ENCODE assay signal across 8 cellular contexts in genomic region chr11:128890543-128891409, GRCh38. TPM values are rescaled to one million over a fixed set of nuclear protein-coding genes. Genes with fewer than 3 reads are reported as not detected.
DNase-seq lines count a peak whose midpoint lies in the region; ATAC-seq and TF ChIP-seq lines count a peak whose summit lies in the region.

Gene KCNJ5, plus strand, starts transcription at chr11:128891356. Its CDS starts 19,918 bp downstream, at chr11:128911274.

- H3K27ac Mint-ChIP-seq in CD4-positive, alpha-beta T cell: no peak within 1 kb of the TSS

- no peaks in the 10 kb centered on the region for H3K36me3 ChIP-seq in brain microvascular endothelial cell (replicated peaks)
- no peaks in the 10 kb centered on the region for H3K36me3 ChIP-seq in kidney epithelial cell (ENCODE audit: control insufficient read depth, insufficient read depth, low read length)
- no peaks in the 10 kb centered on the region for H3K36me3 ChIP-seq in stomach

- CTCF ChIA-PET in CD4-positive, alpha-beta T cell (lab: Charles Lee): no interaction called here

- no peaks in the 10 kb centered on the region for H3K36me3 Mint-ChIP-seq in CD4-positive, alpha-beta T cell (ENCODE audit: low read depth)

- intact Hi-C loops in CD4-positive, alpha-beta T cell (cut with DNase I, micrococcal nuclease): no loop called here
- intact Hi-C loops in stomach (cut with DNase I; ENCODE audit: low total_unique reads): no loop called here

- H3K9me3 Mint-ChIP-seq in CD4-positive, alpha-beta T cell: no peaks in the 10 kb centered on the region

- POLR2A ChIA-PET in CD4-positive, alpha-beta T cell (lab: Charles Lee): no interaction called here

- TF ChIP-seq POLR2A in stomach (IDR thresholded peaks at IDR 0.05): no peak

- DNase-seq in CD4-positive, alpha-beta T cell: peak in 1 of 10 experiments; percentile 6
- DNase-seq in NCI-H146 treated with DMSO at 0.1 percent for 48 hours (lab: John Stamatoyannopoulos, UW; ENCODE audit: unreplicated experiment): peak; percentile 27
- no peak for DNase-seq in brain microvascular endothelial cell
- no peak for DNase-seq in kidney epithelial cell (ENCODE audit: low read depth)
- peak; percentile 56 for DNase-seq in stomach
- DNase-seq in cortex of kidney (lab: John Stamatoyannopoulos, UW): no peak
- no peak for DNase-seq in COLO829 (ENCODE audit: low spot score)

- no peak within 1 kb of the TSS for H3K27ac ChIP-seq in CD4-positive, alpha-beta T cell (ENCODE audit: low read depth, low read length)
- H3K27ac ChIP-seq in brain microvascular endothelial cell (no peak within 1 kb of the TSS), stomach (peak within 1 kb of the TSS; percentile 10 to 71 (median 59))

- H3K4me3 ChIP-seq in brain microvascular endothelial cell (ENCODE audit: low read depth, low read length) (peak within 1 kb of the TSS; percentile 52), kidney epithelial cell (ENCODE audit: low read depth, low read length) (peak within 1 kb of the TSS; percentile 37), stomach (peak within 1 kb of the TSS; percentile 52 to 62 (median 53))

- H3K4me1 ChIP-seq in stomach: peaks cover 40 to 67% (median 52%) of the 10 kb centered on the region in 4 donors

- peak within 1 kb of the TSS; percentile 80 for H3K4me3 Mint-ChIP-seq in CD4-positive, alpha-beta T cell

- ATAC-seq in CD4-positive, alpha-beta T cell (ENCODE audit: poor library complexity): peak; percentile 59
- ATAC-seq in GM19455 (IDR thresholded peaks at IDR 0.05; ENCODE audit: unreplicated experiment): no peak

- no peak for TF ChIP-seq CTCF in CD4-positive, alpha-beta T cell (IDR thresholded peaks at IDR 0.05)
- TF ChIP-seq CTCF in brain microvascular endothelial cell (IDR thresholded peaks at IDR 0.05; ENCODE audit: low read depth, low read length, missing control alignments) (no peak), kidney epithelial cell (IDR thresholded peaks at IDR 0.05; ENCODE audit: insufficient read depth, low read length, poor library complexity, severe bottlenecking) (no peak), stomach (IDR thresholded peaks at IDR 0.05) (no peak)

- no peak for TF ChIP-seq EP300 in stomach (IDR thresholded peaks at IDR 0.05)

- H3K9me3 ChIP-seq in CD4-positive, alpha-beta T cell (ENCODE audit: control insufficient read depth, low read length): no peaks in the 10 kb centered on the region
- H3K9me3 ChIP-seq in stomach: no peaks in the 10 kb centered on the region

- in situ Hi-C loops in brain microvascular endothelial cell (cut with HindIII; ENCODE audit: low pct_ligation_motif_present, low sequenced_read_pairs): no loop called here

- peaks cover 73% of the 10 kb centered on the region for H3K27me3 Mint-ChIP-seq in CD4-positive, alpha-beta T cell

- H3K4me1 Mint-ChIP-seq in CD4-positive, alpha-beta T cell (ENCODE audit: low read depth): peaks cover 4% of the 10 kb centered on the region

- 1 to 2% (median 1%) methylated on average over 54 to 86 of the region's 86 CpGs for WGBS in stomach, 5 donors

- H3K27me3 ChIP-seq in CD4-positive, alpha-beta T cell (ENCODE audit: control insufficient read depth, insufficient read depth, low read length): peaks cover 57% of the 10 kb centered on the region
- H3K27me3 ChIP-seq in brain microvascular endothelial cell (replicated peaks) (peaks cover 33% of the 10 kb centered on the region), kidney epithelial cell (ENCODE audit: control insufficient read depth, insufficient read depth, low read length) (peaks cover 23% of the 10 kb centered on the region), stomach (peaks cover 0 to 45% (median 12%) of the 10 kb centered on the region in 3 donors)

RNA-seq across cellular contexts. Expression of gene KCNJ5, which starts in this region (rescaled TPM):
- total RNA-seq in CD4-positive, alpha-beta T cell: under 1 TPM in 1 of 2 experiments, not detected in 1; 0.05 TPM
- total RNA-seq in kidney epithelial cell: 3.4 and 4.0 TPM in 2 replicates
- 1 to 10 TPM in 1 of 5 donors, under 1 TPM in 2, not detected in 2; 0.58 to 1.9 (median 0.73) TPM for total RNA-seq in stomach
- 1 to 10 TPM in 1 of 3 donors, under 1 TPM in 2; 0.25 to 1.3 (median 0.92) TPM for polyA plus RNA-seq in stomach

Comparison
In these comparisons a context has a peak if more than half of its experiments do, and no peak if none do; other contexts are left out.
1. Peak in ATAC-seq in CD4-positive, alpha-beta T cell; RNA of the gene not detected or under 1 TPM.
2. DNase-seq: peak in NCI-H146 treated with DMSO at 0.1 percent for 48 hours (single experiment) and stomach (single experiment); none in brain microvascular endothelial cell (single experiment), kidney epithelial cell (single experiment), cortex of kidney (single experiment) and COLO829 (single experiment).
3. H3K27ac ChIP-seq: peak in stomach (5 of 5); none in CD4-positive, alpha-beta T cell (single experiment) and brain microvascular endothelial cell (single experiment).
4. Peak in every context shown above with its lines, with median percentiles within 50 percentile points of each other: H3K4me3 ChIP-seq.